8 cellular contexts compared by ENCODE assay signal in genomic region chr1:226111109-226111864, GRCh38. TPM values are rescaled to one million over a fixed set of nuclear protein-coding genes. Genes with fewer than 3 reads are reported as not detected.
DNase-seq lines count a peak whose midpoint lies in the region; ATAC-seq, FAIRE-seq and TF ChIP-seq lines count a peak whose summit lies in the region.

No MANE protein-coding gene starts in this region.

- H3K27me3 Mint-ChIP-seq in endothelial cell (ENCODE audit: unreplicated experiment): peaks cover 7% of the 10 kb centered on the region

- H3K4me3 ChIP-seq in GM06990 (replicated peaks; ENCODE audit: low read depth, low read length): peak overlapping the region; percentile 69
- H3K4me3 ChIP-seq in NT2/D1 (ENCODE audit: insufficient read length, low read depth): peak overlapping the region; percentile 55
- H3K4me3 ChIP-seq in pancreas: peak overlapping the region; percentile 24 to 75 (median 56)
- H3K4me3 ChIP-seq in small intestine (ENCODE audit: low read depth in 1 of 2, low read length in 2 of 2): peak overlapping the region in 1 of 2 donors; percentile 81

- TF ChIP-seq CTCF in GM06990 (IDR thresholded peaks at IDR 0.05; ENCODE audit: insufficient read depth, low read length, poor library complexity, severe bottlenecking) (no peak), endothelial cell (IDR thresholded peaks at IDR 0.05; ENCODE audit: unreplicated experiment) (no peak), pancreas (IDR thresholded peaks at IDR 0.05) (no peak)

- intact Hi-C loops in pancreas (cut with DNase I): no loop called here

- H3K9me3 ChIP-seq in NT2/D1 (ENCODE audit: insufficient read depth, low read length) (peaks cover 4% of the 10 kb centered on the region; the same call in 1 of the 2 replicates), pancreas (no peaks in the 10 kb centered on the region), small intestine (ENCODE audit: control insufficient read depth, low read depth) (no peaks in the 10 kb centered on the region)

- no peaks in the 10 kb centered on the region for H3K36me3 ChIP-seq in GM06990 (ENCODE audit: control insufficient read depth, insufficient read depth, low read length)
- H3K36me3 ChIP-seq in NT2/D1 (ENCODE audit: insufficient read depth, insufficient read length, low read length): no peaks in the 10 kb centered on the region
- no peaks in the 10 kb centered on the region for H3K36me3 ChIP-seq in pancreas
- no peaks in the 10 kb centered on the region for H3K36me3 ChIP-seq in small intestine (ENCODE audit: control insufficient read depth in 2 of 2, insufficient read depth in 2 of 2, low read length in 2 of 2)

- no peaks in the 10 kb centered on the region for H3K9me3 Mint-ChIP-seq in endothelial cell (ENCODE audit: unreplicated experiment)

- H3K4me3 Mint-ChIP-seq in endothelial cell (ENCODE audit: unreplicated experiment): peak overlapping the region; percentile 67

- peaks cover 10% of the 10 kb centered on the region for H3K4me1 ChIP-seq in NT2/D1 (ENCODE audit: insufficient read depth, insufficient read length)
- H3K4me1 ChIP-seq in pancreas: peaks cover 8 to 20% (median 9%) of the 10 kb centered on the region in 3 donors
- peaks cover 0 to 3% of the 10 kb centered on the region in 2 donors for H3K4me1 ChIP-seq in small intestine (ENCODE audit: control insufficient read depth in 2 of 2, insufficient read depth in 1 of 2, low read depth in 1 of 2, low read length in 1 of 2)

- no peaks in the 10 kb centered on the region for H3K27me3 ChIP-seq in GM06990 (replicated peaks; ENCODE audit: control insufficient read depth, insufficient read depth, low read length)
- peaks cover 16% of the 10 kb centered on the region for H3K27me3 ChIP-seq in NT2/D1 (ENCODE audit: insufficient read depth, insufficient read length)
- no peaks in the 10 kb centered on the region for H3K27me3 ChIP-seq in pancreas
- H3K27me3 ChIP-seq in small intestine (ENCODE audit: control insufficient read depth in 2 of 2, insufficient read depth in 2 of 2, low read length in 2 of 2): no peaks in the 10 kb centered on the region

- DNase-seq in GM06990 (ENCODE audit: extremely low read depth, insufficient read length) (no peak), NT2/D1 (ENCODE audit: low read depth, low spot score) (no peak), endothelial cell (ENCODE audit: low spot score) (no peak), pancreas (peak in 1 of 6 donors; percentile 16), SK-N-DZ (ENCODE audit: low spot score) (no peak), small intestine (no peak), RKO (ENCODE audit: low spot score) (no peak)

- 21 to 26% methylated on average over 11 of the region's 11 CpGs for WGBS in pancreas, 2 donors
- 40 to 43% (median 42%) methylated on average over 11 of the region's 11 CpGs for WGBS in small intestine, 3 donors

- H3K27ac ChIP-seq in pancreas (peak overlapping the region; percentile 93 to 100 (median 99)), small intestine (ENCODE audit: low read depth in 1 of 2, low read length in 1 of 2) (peak overlapping the region in 1 of 2 donors; percentile 93)

- peak in 3 of 4 donors; percentile 4 to 12 (median 8) for ATAC-seq in pancreas
- no peak for ATAC-seq in HG03354 (IDR thresholded peaks at IDR 0.05; ENCODE audit: poor library complexity, severe bottlenecking, unreplicated experiment)

- FAIRE-seq in pancreas (lab: Jason Lieb, UNC) (no peak), small intestine (lab: Jason Lieb, UNC) (no peak)

- H3K9ac ChIP-seq in NT2/D1 (ENCODE audit: insufficient read length, low read depth): peak overlapping the region; percentile 81

- peaks cover 17% of the 10 kb centered on the region for H3K4me1 Mint-ChIP-seq in endothelial cell (ENCODE audit: unreplicated experiment)

- H3K27ac Mint-ChIP-seq in endothelial cell (ENCODE audit: unreplicated experiment): no peak overlapping the region

- H3K36me3 Mint-ChIP-seq in endothelial cell (ENCODE audit: low read depth, unreplicated experiment): no peaks in the 10 kb centered on the region

RNA-seq across cellular contexts. Expression of gene H3-3A, which starts 48.8 kb away (rescaled TPM):
- total RNA-seq in endothelial cell (ENCODE audit: unreplicated experiment): 606 TPM
- total RNA-seq in pancreas: 100 to 1,000 TPM; 122 to 302 (median 193) TPM
- 100 to 1,000 TPM; 329 to 427 TPM for polyA plus RNA-seq in pancreas
- 922 and 989 TPM in 2 replicates for polyA plus RNA-seq in SK-N-DZ (2014; cell fraction: cytosol; rRNA removed)
- 546 and 570 TPM in 2 replicates for polyA plus RNA-seq in SK-N-DZ (2014; cell fraction: nucleus; rRNA removed)
- polyA plus RNA-seq in small intestine: 1,000 to 10,000 TPM in 2 of 3 donors, 100 to 1,000 TPM in 1; 851 to 1,257 (median 1,018) TPM
